13 cellular contexts compared by ENCODE assay signal in genomic region chr3:14441240-14441919, GRCh38. TPM values are rescaled to one million over a fixed set of nuclear protein-coding genes. Genes with fewer than 3 reads are reported as not detected.
DNase-seq lines count a peak whose midpoint lies in the region; ATAC-seq and TF ChIP-seq lines count a peak whose summit lies in the region.
"Had no signal": no experiment of that assay in that cellular context is flagged by ENCODE, and none has a peak within 500 bp of the region (broad histone marks: within the 10 kb centered on the region; RNA-seq: fewer than 3 reads in every experiment).

No MANE protein-coding gene starts in this region.

- no peaks in the 10 kb centered on the region for H3K23me2 ChIP-seq in H9 (ENCODE audit: insufficient read length, low read depth, low read length, poor library complexity, severe bottlenecking)

- no peak overlapping the region for H2BK15ac ChIP-seq in H9 (ENCODE audit: low read depth, low read length)

- intact Hi-C loops in heart right ventricle (cut with DNase I) (loop anchor here in 1 of 10 donors (5.0 kb wide), 2 partner anchors 41 to 471 kb away; no protein-coding TSS in a partner anchor), gastrocnemius medialis (cut with DNase I; ENCODE audit: low total_unique reads) (no loop called here), vagina (cut with DNase I) (no loop called here)

- POLR2A ChIA-PET in WTC11 (lab: Charles Lee), result no interaction called here

- H3K4ac ChIP-seq in H9 (ENCODE audit: low read depth, low read length), result no peak overlapping the region

- no peak overlapping the region for H3K56ac ChIP-seq in H9 (ENCODE audit: insufficient read length, low read depth, low read length)

- no peak for DNase-seq in H9
- DNase-seq in WTC11 (ENCODE audit: low spot score), result no peak
- DNase-seq in heart right ventricle, result peak; percentile 63 to 68
- no peak for DNase-seq in gastrocnemius medialis
- no peak for DNase-seq in SJCRH30
- no peak for DNase-seq in vagina (ENCODE audit: extremely low spot score in 2 of 2)
- DNase-seq: activated CD4-positive, alpha-beta T cell treated with anti-CD3 and anti-CD28 coated beads, Interleukin-2, amount 10 ng/mL, durations not matched to agents 24 days and 14 days; activated T-cell treated with anti-CD3 and anti-CD28 coated beads, Interleukin-2, amount 50 U/mL, for 72 hours; effector CD8-positive, alpha-beta T cell; MV-4-11; naive thymus-derived CD8-positive, alpha-beta T cell; T-cell had no signal

- H3K79me1 ChIP-seq in H9 (ENCODE audit: insufficient read depth, low read depth, low read length, poor library complexity, severe bottlenecking), result peaks cover 4% of the 10 kb centered on the region

- H3K14ac ChIP-seq in H9 (ENCODE audit: insufficient read depth, low read length), result peak overlapping the region; percentile 51; the same call in 1 of the 2 replicates

- H3K27me3 ChIP-seq in H9 (ENCODE audit: insufficient read depth, low read length) (no peaks in the 10 kb centered on the region), heart right ventricle (peaks cover 0 to 51% (median 21%) of the 10 kb centered on the region in 7 donors), gastrocnemius medialis (no peaks in the 10 kb centered on the region), SJCRH30 (no peaks in the 10 kb centered on the region), vagina (no peaks in the 10 kb centered on the region)

- no peak overlapping the region for H2AFZ ChIP-seq in H9 (ENCODE audit: low read length)

- H3K4me3 ChIP-seq in heart right ventricle (no peak overlapping the region), gastrocnemius medialis (no peak overlapping the region), SJCRH30 (no peak overlapping the region), vagina (no peak overlapping the region)

- H3K9me3 ChIP-seq in H9 (ENCODE audit: control insufficient read depth, low read depth, low read length) (no peaks in the 10 kb centered on the region), heart right ventricle (no peaks in the 10 kb centered on the region), gastrocnemius medialis (no peaks in the 10 kb centered on the region), SJCRH30 (replicated peaks) (no peaks in the 10 kb centered on the region), vagina (no peaks in the 10 kb centered on the region)

- no peak overlapping the region for H3K23ac ChIP-seq in H9 (ENCODE audit: insufficient read length, low read depth, low read length)

- H3K27ac ChIP-seq in H9 (ENCODE audit: insufficient read length, low read depth, low read length) (no peak overlapping the region), heart right ventricle (peak overlapping the region in 4 of 10 donors; percentile 2 to 47 (median 42)), gastrocnemius medialis (peak overlapping the region; percentile 5 to 49 (median 40)), SJCRH30 (no peak overlapping the region), vagina (no peak overlapping the region)

- H2BK120ac ChIP-seq in H9 (ENCODE audit: low read depth, low read length, poor library complexity, severe bottlenecking), result no peak overlapping the region

- WGBS in H9 (ENCODE audit: extremely low coverage, insufficient read length, low lambda C conversion rate), result no CpG with 5 or more reads among the region's 18 CpGs
- WGBS in heart right ventricle, 2 donors, result 59 to 75% methylated on average over 18 of the region's 18 CpGs

- H3K4me2 ChIP-seq in H9 (ENCODE audit: insufficient read depth, insufficient read length, low read length), result no peak overlapping the region

- CTCF ChIA-PET in WTC11 (lab: Charles Lee), result interaction anchor here (0.7 to 2.4 kb wide), 5 partner anchors 16 to 238 kb away, joined by 3 to 11 read pairs (median 3); no protein-coding TSS in a partner anchor

- no peaks in the 10 kb centered on the region for H3K4me1 ChIP-seq in H9 (ENCODE audit: insufficient read depth, low read length)
- H3K4me1 ChIP-seq in heart right ventricle, result peaks cover 37 to 68% (median 59%) of the 10 kb centered on the region in 9 donors
- peaks cover 38 to 41% of the 10 kb centered on the region in 2 donors for H3K4me1 ChIP-seq in gastrocnemius medialis
- H3K4me1 ChIP-seq in SJCRH30, result peaks cover 32% of the 10 kb centered on the region
- H3K4me1 ChIP-seq in vagina, result peaks cover 33% of the 10 kb centered on the region

- peak overlapping the region; percentile 44 for H4K91ac ChIP-seq in H9 (ENCODE audit: insufficient read length, low read depth, low read length)

- H3K79me2 ChIP-seq in H9 (ENCODE audit: insufficient read depth, low read length), result peaks cover 1% of the 10 kb centered on the region; the same call in 1 of the 2 replicates

- TF ChIP-seq POLR2A in gastrocnemius medialis (IDR thresholded peaks at IDR 0.05), result no peak
- no peak for TF ChIP-seq POLR2A in vagina (IDR thresholded peaks at IDR 0.05)

- TF ChIP-seq CTCF in H9 (conservative IDR thresholded peaks at IDR 0.05), result no peak
- no peak for TF ChIP-seq CTCF in WTC11 (IDR thresholded peaks at IDR 0.05)
- no peak for TF ChIP-seq CTCF in heart right ventricle (IDR thresholded peaks at IDR 0.05)
- no peak for TF ChIP-seq CTCF in gastrocnemius medialis (IDR thresholded peaks at IDR 0.05 in 4 of 5, conservative IDR thresholded peaks at IDR 0.05 in 1 of 5)
- no peak for TF ChIP-seq CTCF in vagina (IDR thresholded peaks at IDR 0.05)

- no peak overlapping the region for H3K9ac ChIP-seq in H9 (ENCODE audit: extremely low read depth, insufficient read length, low read length)

- no peak overlapping the region for H4K5ac ChIP-seq in H9 (ENCODE audit: insufficient read length, low read depth, low read length)

- H2BK20ac ChIP-seq in H9 (ENCODE audit: low read depth, low read length, poor library complexity, severe bottlenecking), result no peak overlapping the region

- no peaks in the 10 kb centered on the region; a peak in 1 of 5 replicates for H3K9me3 Mint-ChIP-seq in H9
- no peaks in the 10 kb centered on the region for H3K9me3 Mint-ChIP-seq in WTC11
- H3K9me3 Mint-ChIP-seq: activated CD4-positive, alpha-beta T cell treated with anti-CD3 and anti-CD28 coated beads, Interleukin-2, amount 10 ng/mL, durations not matched to agents 24 days and 14 days; activated T-cell treated with anti-CD3 and anti-CD28 coated beads, Interleukin-2, amount 50 U/mL, for 72 hours; naive thymus-derived CD8-positive, alpha-beta T cell; T-cell had no signal

- no peak overlapping the region for H3T11ph ChIP-seq in H9 (ENCODE audit: low read length)

- H4K20me1 ChIP-seq in H9 (ENCODE audit: control insufficient read depth, insufficient read depth, insufficient read length), result peaks cover 3% of the 10 kb centered on the region

- no peak overlapping the region for H4K8ac ChIP-seq in H9 (replicated peaks; ENCODE audit: insufficient read length, low read depth, low read length)

- H2AK5ac ChIP-seq in H9 (ENCODE audit: insufficient read length, low read length), result no peak overlapping the region

- H2BK12ac ChIP-seq in H9 (ENCODE audit: insufficient read length, low read depth, low read length), result no peak overlapping the region

- H3K27ac Mint-ChIP-seq in H9, result peak overlapping the region in 1 of 3 experiments; percentile 82; a peak in 3 of 7 replicates
- H3K27ac Mint-ChIP-seq in WTC11, result peak overlapping the region; percentile 70; the same call in 1 of the 2 replicates
- H3K27ac Mint-ChIP-seq: activated CD4-positive, alpha-beta T cell treated with anti-CD3 and anti-CD28 coated beads, Interleukin-2, amount 10 ng/mL, durations not matched to agents 24 days and 14 days; activated T-cell treated with anti-CD3 and anti-CD28 coated beads, Interleukin-2, amount 50 U/mL, for 72 hours; T-cell had no signal

- H3K4me1 Mint-ChIP-seq in H9 (peaks cover 22 to 25% of the 10 kb centered on the region in 2 experiments), WTC11 (peaks cover 34% of the 10 kb centered on the region)

- no peak for ATAC-seq in WTC11
- peak; percentile 23 to 72 (median 44) for ATAC-seq in heart right ventricle
- ATAC-seq in gastrocnemius medialis, result peak in 1 of 2 donors; percentile 38
- ATAC-seq in HG02973 (IDR thresholded peaks at IDR 0.05; ENCODE audit: unreplicated experiment), result no peak
- ATAC-seq: naive thymus-derived CD8-positive, alpha-beta T cell; T-cell had no signal

- H3K36me3 Mint-ChIP-seq in H9 (ENCODE audit: insufficient read depth in 1 of 3, low read depth in 3 of 3) (peaks cover 18 to 27% (median 24%) of the 10 kb centered on the region in 3 experiments), WTC11 (peaks cover 27% of the 10 kb centered on the region)

- no peak overlapping the region for H2BK5ac ChIP-seq in H9 (ENCODE audit: insufficient read length, low read length)

- H3K27me3 Mint-ChIP-seq in H9 (ENCODE audit: low read depth) (no peaks in the 10 kb centered on the region), WTC11 (ENCODE audit: low read depth) (no peaks in the 10 kb centered on the region)
- H3K27me3 Mint-ChIP-seq: activated CD4-positive, alpha-beta T cell treated with anti-CD3 and anti-CD28 coated beads, Interleukin-2, amount 10 ng/mL, durations not matched to agents 24 days and 14 days; naive thymus-derived CD8-positive, alpha-beta T cell; T-cell had no signal

- H3K36me3 ChIP-seq in heart right ventricle, result peaks cover 0 to 35% (median 12%) of the 10 kb centered on the region in 9 donors
- peaks cover 0 to 20% of the 10 kb centered on the region in 2 donors for H3K36me3 ChIP-seq in gastrocnemius medialis
- 0 out of 2 replicates have a peak, but pooled peaks cover 3% of the 10 kb centered on the region for H3K36me3 ChIP-seq in SJCRH30
- H3K36me3 ChIP-seq in vagina, result peaks cover 0 to 10% of the 10 kb centered on the region in 2 donors

- in situ Hi-C loops in gastrocnemius medialis (cut with MboI; ENCODE audit: low sequenced_read_pairs in 4 of 4), result no loop called here

- H3K18ac ChIP-seq in H9 (ENCODE audit: insufficient read length, low read depth, low read length), result no peak overlapping the region

- H3K4me3 Mint-ChIP-seq in H9 (no peak overlapping the region), WTC11 (no peak overlapping the region)
- H3K4me3 Mint-ChIP-seq: activated CD4-positive, alpha-beta T cell treated with anti-CD3 and anti-CD28 coated beads, Interleukin-2, amount 10 ng/mL, durations not matched to agents 24 days and 14 days; activated T-cell treated with anti-CD3 and anti-CD28 coated beads, Interleukin-2, amount 50 U/mL, for 72 hours; naive thymus-derived CD8-positive, alpha-beta T cell; T-cell had no signal

TF ChIP-seq in WTC11, 78 proteins besides CTCF, POLR2A, EP300 and RAD21:
- TF ChIP-seq ZNF232 (CRISPR knock-in tag; IDR thresholded peaks at IDR 0.05) (no peak), CREB1 (CRISPR knock-in tag; IDR thresholded peaks at IDR 0.05) (no peak)
- TF ChIP-seq, protein P1, sequence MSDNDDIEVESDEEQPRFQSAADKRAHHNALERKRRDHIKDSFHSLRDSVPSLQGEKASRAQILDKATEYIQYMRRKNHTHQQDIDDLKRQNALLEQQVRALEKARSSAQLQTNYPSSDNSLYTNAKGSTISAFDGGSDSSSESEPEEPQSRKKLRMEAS (CRISPR knock-in tag; IDR thresholded peaks at IDR 0.05), result no peak

RNA-seq across cellular contexts. Expression of gene SLC6A6, which starts 39.0 kb away (rescaled TPM):
- total RNA-seq in H9 (2021), result 70.8 and 72.6 TPM in 2 replicates
- total RNA-seq in WTC11 (2021), result 144 to 211 TPM (median 147 TPM) in 3 replicates
- total RNA-seq in heart right ventricle, result 10 to 100 TPM; 11.4 to 68.7 (median 44.0) TPM
- 10 to 100 TPM in 1 of 2 donors, 1 to 10 TPM in 1; 7.7 to 55.4 TPM for polyA plus RNA-seq in heart right ventricle
- total RNA-seq in gastrocnemius medialis, result 100 to 1,000 TPM in 2 of 4 donors, 10 to 100 TPM in 2; 42.1 to 119 (median 88.7) TPM
- total RNA-seq in SJCRH30 (2014; rRNA removed; shearing (Covaris generic)), result 10.5 and 10.9 TPM in 2 replicates
- total RNA-seq in vagina, result 30.7 TPM

Comparison
In these comparisons a context has a peak if more than half of its experiments do, and no peak if none do; other contexts are left out.
1. DNase-seq: peak in heart right ventricle (2 of 2); none in H9 (single experiment), WTC11 (single experiment), gastrocnemius medialis (0 of 2), SJCRH30 (0 of 2) and vagina (0 of 2).
2. H3K27ac ChIP-seq: peak in gastrocnemius medialis (4 of 4); none in H9 (single experiment), SJCRH30 (single experiment) and vagina (single experiment).
3. ATAC-seq: peak in heart right ventricle (8 of 8); none in WTC11 (single experiment) and HG02973 (single experiment).